ENCODE assay signal across 15 cellular contexts in genomic region chr9:134930404-134930803, GRCh38. TPM values are rescaled to one million over a fixed set of nuclear protein-coding genes. Genes with fewer than 3 reads are reported as not detected.
A peak's percentile ranks its signal among the peaks of the same experiment; 100 is the strongest.
DNase-seq lines count a peak whose midpoint lies in the region; ATAC-seq, FAIRE-seq and TF ChIP-seq lines count a peak whose summit lies in the region.
"Had no signal": no experiment of that assay in that cellular context is flagged by ENCODE, and none has a peak within 500 bp of the region (broad histone marks: within the 10 kb centered on the region; RNA-seq: fewer than 3 reads in every experiment).

No MANE protein-coding gene starts in this region.

- TF ChIP-seq EP300 in GM12878 (IDR thresholded peaks at IDR 0.05; ENCODE audit: borderline replicate concordance in 1 of 2, control insufficient read depth in 1 of 2, low read depth in 2 of 2, low read length in 2 of 2): no peak
- no peak for TF ChIP-seq EP300 in gastroesophageal sphincter (IDR thresholded peaks at IDR 0.05)

- H3K36me3 ChIP-seq in GM12878 (ENCODE audit: control insufficient read depth in 2 of 2, insufficient read depth in 2 of 2, low read length in 1 of 2): no peaks in the 10 kb centered on the region
- H3K36me3 ChIP-seq in MG63: no peaks in the 10 kb centered on the region
- H3K36me3 ChIP-seq in gastroesophageal sphincter: no peaks in the 10 kb centered on the region
- H3K36me3 ChIP-seq: lower lobe of right lung had no signal

- peaks cover 8% of the 10 kb centered on the region for H3K27me3 Mint-ChIP-seq in progenitor cell of endocrine pancreas

- 1% methylated on average over 9 of the region's 13 CpGs for WGBS in GM12878 (ENCODE audit: insufficient coverage, insufficient replicate concordance, low lambda C conversion rate, missing lambda C conversion rate)
- 53 to 80% methylated on average over 2 to 9 of the region's 13 CpGs for WGBS in gastroesophageal sphincter (ENCODE audit: low coverage in 1 of 2), 2 donors

- peak overlapping the region; percentile 38; the same call in 1 of the 2 replicates for H3K4me3 ChIP-seq in GM12878
- H3K4me3 ChIP-seq in MG63: no peak overlapping the region
- no peak overlapping the region for H3K4me3 ChIP-seq in gastroesophageal sphincter
- H3K4me3 ChIP-seq: lower lobe of right lung had no signal

- no peak overlapping the region for H3K4me3 Mint-ChIP-seq in progenitor cell of endocrine pancreas (ENCODE audit: low read depth)
- H3K4me3 Mint-ChIP-seq: activated CD4-positive, alpha-beta memory T cell treated with anti-CD3 and anti-CD28 coated beads, Interleukin-2, amount 10 ng/mL, durations not matched to agents 7 days and 5 days; T-helper 1 cell treated with Interleukin-12 subunit alpha and Interleukin-12 subunit beta and Interleukin-4 antibody, amounts not matched to agents 30 μg/mL and 1 μg/mL, for 36 hours had no signal

- peak; percentile 52 for FAIRE-seq in GM12878 (lab: Jason Lieb, UNC)

- no peak overlapping the region for H2AFZ ChIP-seq in GM12878 (ENCODE audit: control insufficient read depth, low read depth, low read length)

- no peak for TF ChIP-seq CTCF in GM12878 (IDR thresholded peaks at IDR 0.05 in 2 of 3, conservative IDR thresholded peaks at IDR 0.05 in 1 of 3; ENCODE audit: control insufficient read depth in 2 of 3, extremely low read depth in 1 of 3, insufficient read depth in 1 of 3, low read depth in 3 of 3, low read length in 3 of 3)
- TF ChIP-seq CTCF in progenitor cell of endocrine pancreas (IDR thresholded peaks at IDR 0.05; ENCODE audit: unreplicated experiment): no peak
- no peak for TF ChIP-seq CTCF in gastroesophageal sphincter (IDR thresholded peaks at IDR 0.05)

- H3K9me3 ChIP-seq in GM12878 (replicated peaks; ENCODE audit: control insufficient read depth, insufficient read depth, low read length) (no peaks in the 10 kb centered on the region; the same call in 2 of the 3 replicates), MG63 (no peaks in the 10 kb centered on the region), gastroesophageal sphincter (no peaks in the 10 kb centered on the region)
- H3K9me3 ChIP-seq: lower lobe of right lung had no signal

- peak overlapping the region; percentile 33; the same call in 1 of the 2 replicates for H3K9ac ChIP-seq in GM12878 (ENCODE audit: control insufficient read depth, insufficient read depth, low read length)

- H3K4me1 ChIP-seq in GM12878 (ENCODE audit: control insufficient read depth, insufficient read depth, low read length): peaks cover 63% of the 10 kb centered on the region
- no peaks in the 10 kb centered on the region for H3K4me1 ChIP-seq in gastroesophageal sphincter

- no peaks in the 10 kb centered on the region for H3K27me3 ChIP-seq in GM12878 (replicated peaks in 1 of 2; ENCODE audit: control insufficient read depth in 2 of 2, insufficient read depth in 2 of 2, low read length in 1 of 2)
- 0 out of 2 replicates have a peak, but pooled peaks cover 2% of the 10 kb centered on the region for H3K27me3 ChIP-seq in MG63
- H3K27me3 ChIP-seq in gastroesophageal sphincter: peaks cover 49% of the 10 kb centered on the region

- peak; percentile 81 for DNase-seq in GM12878 (ENCODE audit: low read depth, low spot score)
- DNase-seq in progenitor cell of endocrine pancreas (ENCODE audit: low spot score, unreplicated experiment): no peak
- no peak for DNase-seq in MG63
- no peak for DNase-seq in DMS79 (lab: John Stamatoyannopoulos, UW)
- DNase-seq: activated CD4-positive, alpha-beta memory T cell treated with anti-CD3 and anti-CD28 coated beads, Interleukin-2, amount 10 ng/mL, durations not matched to agents 7 days and 5 days; head of caudate nucleus; NCI-H1436; stimulated activated naive CD4-positive, alpha-beta T cell had no signal

- no peaks in the 10 kb centered on the region for H4K20me1 ChIP-seq in GM12878 (ENCODE audit: control insufficient read depth, insufficient read depth)

- no peaks in the 10 kb centered on the region for H3K36me3 Mint-ChIP-seq in progenitor cell of endocrine pancreas (ENCODE audit: insufficient read depth)

- H3K9me3 Mint-ChIP-seq in progenitor cell of endocrine pancreas (ENCODE audit: low read depth): no peaks in the 10 kb centered on the region
- H3K9me3 Mint-ChIP-seq: activated CD4-positive, alpha-beta memory T cell treated with anti-CD3 and anti-CD28 coated beads, Interleukin-2, amount 10 ng/mL, durations not matched to agents 7 days and 5 days; T-helper 1 cell treated with Interleukin-12 subunit alpha and Interleukin-12 subunit beta and Interleukin-4 antibody, amounts not matched to agents 30 μg/mL and 1 μg/mL, for 36 hours had no signal

- peaks cover 6% of the 10 kb centered on the region for H3K4me1 Mint-ChIP-seq in progenitor cell of endocrine pancreas (ENCODE audit: low read depth)
- H3K4me1 Mint-ChIP-seq: activated CD4-positive, alpha-beta memory T cell treated with anti-CD3 and anti-CD28 coated beads, Interleukin-2, amount 10 ng/mL, durations not matched to agents 7 days and 5 days had no signal

- H3K27ac ChIP-seq in GM12878 (ENCODE audit: control insufficient read depth, insufficient read depth): peak overlapping the region; percentile 51
- H3K27ac ChIP-seq in gastroesophageal sphincter: no peak overlapping the region

- no TSS peak for BruUV-seq in GM12878 (replicated peaks; lab: Mats Ljungman, UMichigan)

- SMC1A ChIA-PET in GM12878 (lab: Charles Lee; ENCODE audit: uncharacterized antibody, unreplicated experiment): interaction anchor here (4.1 kb wide), 1 partner anchor 72 kb away, joined by 15 read pairs; no protein-coding TSS in a partner anchor

- ATAC-seq in GM19455 (IDR thresholded peaks at IDR 0.05; ENCODE audit: unreplicated experiment) (peak; percentile 47), HG02938 (IDR thresholded peaks at IDR 0.05; ENCODE audit: unreplicated experiment) (peak; percentile 55), GM12878 (peak; percentile 65), gastroesophageal sphincter (no peak)

- POLR2A ChIA-PET in GM12878 (lab: Charles Lee): no interaction called here

- RAD21 ChIA-PET in GM12878 (lab: Charles Lee; ENCODE audit: unreplicated experiment): interaction anchor here (1.5 to 1.6 kb wide), 2 partner anchors 72 to 147 kb away, joined by 4 to 5 read pairs; no protein-coding TSS in a partner anchor

- intact Hi-C loops in GM12878 (cut with micrococcal nuclease; ENCODE audit: unreplicated experiment): no loop called here

- peaks cover 18% of the 10 kb centered on the region for H3K79me2 ChIP-seq in GM12878 (ENCODE audit: control insufficient read depth, insufficient read depth, low read length)

- in situ Hi-C loops in GM12878 (cut with MboI): no loop called here

- TF ChIP-seq POLR2A in GM15510 (IDR thresholded peaks at IDR 0.05; ENCODE audit: borderline replicate concordance, extremely low read depth, insufficient read length) (peak; percentile 51), GM12878 (IDR thresholded peaks at IDR 0.05; ENCODE audit: low read depth, low read length) (peak; percentile 63), gastroesophageal sphincter (IDR thresholded peaks at IDR 0.05) (no peak)

- CTCF ChIA-PET in GM12878 (lab: Yijun Ruan, JAX): interaction anchor here (1.3 kb wide), 1 partner anchor 148 kb away, joined by 3 read pairs; no protein-coding TSS in a partner anchor

- no peak for TF ChIP-seq RAD21 in GM12878 (IDR thresholded peaks at IDR 0.05; ENCODE audit: insufficient read depth, low read depth, low read length)

- H3K4me2 ChIP-seq in GM12878 (ENCODE audit: control insufficient read depth, insufficient read depth): peak overlapping the region; percentile 91

- no peak overlapping the region for H3K27ac Mint-ChIP-seq in progenitor cell of endocrine pancreas
- H3K27ac Mint-ChIP-seq: activated CD4-positive, alpha-beta memory T cell treated with anti-CD3 and anti-CD28 coated beads, Interleukin-2, amount 10 ng/mL, durations not matched to agents 7 days and 5 days; T-helper 1 cell treated with Interleukin-12 subunit alpha and Interleukin-12 subunit beta and Interleukin-4 antibody, amounts not matched to agents 30 μg/mL and 1 μg/mL, for 36 hours had no signal

RNA-seq across cellular contexts. Expression of gene FCN1, which starts 12.7 kb away (rescaled TPM):
- total RNA-seq in GM12878 (2013; cell fraction: nucleolus; rRNA removed): not detected in 2 replicates
- not detected in 2 replicates for total RNA-seq in GM12878 (2014; rRNA removed)
- total RNA-seq in GM12878 (2014; rRNA removed; fragmentation: Illumina TruSeq; extraction: Trizol): not detected in 2 replicates
- total RNA-seq in GM12878 (2021): 0.08 TPM in 1 of 2 replicates, not detected in the other
- polyA plus RNA-seq in GM12878 (2011; ENCODE audit: low read depth): not detected
- not detected in 2 replicates for polyA plus RNA-seq in GM12878 (2011; rRNA removed)
- polyA plus RNA-seq in GM12878 (2011; cell fraction: cytosol; rRNA removed): not detected in 2 replicates
- not detected in 2 replicates for polyA plus RNA-seq in GM12878 (2011; cell fraction: nucleus; rRNA removed)
- not detected in 2 replicates for polyA plus RNA-seq in GM12878 (2012)
- polyA plus RNA-seq in GM12878 (2014; fragmentation: Illumina TruSeq; extraction: Trizol): not detected in 2 replicates
- polyA plus RNA-seq in GM12878 (2014; fragmentation: Nextera tagmentation; extraction: Ambion mirVana): not detected
- polyA plus RNA-seq in GM12878 (2014; rRNA removed): not detected in 2 replicates
- polyA plus RNA-seq in GM12878 (2016; fragmentation: Nextera tagmentation; extraction: Ambion mirVana): not detected
- polyA minus RNA-seq in GM12878 (2011; rRNA and poly(A)+ RNA removed): not detected in 2 replicates
- not detected in 2 replicates for polyA minus RNA-seq in GM12878 (2011; cell fraction: cytosol; rRNA and poly(A)+ RNA removed)
- polyA minus RNA-seq in GM12878 (2011; cell fraction: nucleus; rRNA and poly(A)+ RNA removed): not detected in 2 replicates
- not detected in 2 replicates for total RNA-seq in progenitor cell of endocrine pancreas
- total RNA-seq in MG63 (2014; rRNA removed; shearing (Covaris generic); ENCODE audit: low replicate concordance): not detected in 2 replicates
- total RNA-seq in gastroesophageal sphincter: 1 to 10 TPM in 3 of 4 donors, under 1 TPM in 1; 0.31 to 9.4 (median 3.2) TPM
- total RNA-seq: activated CD4-positive, alpha-beta memory T cell treated with anti-CD3 and anti-CD28 coated beads, Interleukin-2, amount 10 ng/mL, durations not matched to agents 7 days and 5 days; osteocyte had no signal

RNA-seq across cellular contexts. Expression of gene FCN2, which starts 49.8 kb away (rescaled TPM):
- total RNA-seq in GM12878 (2013; cell fraction: nucleolus; rRNA removed): not detected in 2 replicates
- total RNA-seq in GM12878 (2014; rRNA removed) (not detected in 2 replicates), GM12878 (2014; rRNA removed; fragmentation: Illumina TruSeq; extraction: Trizol) (not detected in 2 replicates), GM12878 (2021) (not detected in 2 replicates), progenitor cell of endocrine pancreas (not detected in 2 replicates), gastroesophageal sphincter (not detected)
- not detected for polyA plus RNA-seq in GM12878 (2011; ENCODE audit: low read depth)
- polyA plus RNA-seq in GM12878 (2011; rRNA removed) (not detected in 2 replicates), GM12878 (2014; fragmentation: Illumina TruSeq; extraction: Trizol) (not detected in 2 replicates), GM12878 (2014; fragmentation: Nextera tagmentation; extraction: Ambion mirVana) (not detected), GM12878 (2014; rRNA removed) (not detected in 2 replicates), GM12878 (2016; fragmentation: Nextera tagmentation; extraction: Ambion mirVana) (not detected)
- not detected in 2 replicates for polyA plus RNA-seq in GM12878 (2011; cell fraction: cytosol; rRNA removed)
- polyA plus RNA-seq in GM12878 (2011; cell fraction: nucleus; rRNA removed): not detected in 2 replicates
- not detected in 2 replicates for polyA plus RNA-seq in GM12878 (2012)
- not detected in 2 replicates for polyA minus RNA-seq in GM12878 (2011; rRNA and poly(A)+ RNA removed)
- polyA minus RNA-seq in GM12878 (2011; cell fraction: cytosol; rRNA and poly(A)+ RNA removed): not detected in 2 replicates
- not detected in 2 replicates for polyA minus RNA-seq in GM12878 (2011; cell fraction: nucleus; rRNA and poly(A)+ RNA removed)
- total RNA-seq in MG63 (2014; rRNA removed; shearing (Covaris generic); ENCODE audit: low replicate concordance): not detected in 2 replicates
- total RNA-seq: activated CD4-positive, alpha-beta memory T cell treated with anti-CD3 and anti-CD28 coated beads, Interleukin-2, amount 10 ng/mL, durations not matched to agents 7 days and 5 days; lower lobe of right lung; osteocyte had no signal

Comparison
In these comparisons a context has a peak if more than half of its experiments do, and no peak if none do; other contexts are left out.
1. POLR2A ChIP-seq: peak in GM15510 (single experiment) and GM12878 (single experiment); none in gastroesophageal sphincter (0 of 2).